In genomic region chr1:16717174-16718108, GRCh38 we compare ENCODE assay signal across 12 cellular contexts. TPM values are rescaled to one million over a fixed set of nuclear protein-coding genes. Genes with fewer than 3 reads are reported as not detected.
A peak's percentile ranks its signal among the peaks of the same experiment; 100 is the strongest.
DNase-seq lines count a peak whose midpoint lies in the region; ATAC-seq and TF ChIP-seq lines count a peak whose summit lies in the region.
"Had no signal": no experiment of that assay in that cellular context is flagged by ENCODE, and none has a peak within 500 bp of the region (broad histone marks: within the 10 kb centered on the region; RNA-seq: fewer than 3 reads in every experiment).

No MANE protein-coding gene starts in this region.

- no peak overlapping the region for H3K27ac Mint-ChIP-seq in stimulated activated effector memory CD8-positive, alpha-beta T cell treated with anti-CD3 and anti-CD28 coated beads, Interleukin-12 subunit alpha, Interleukin-12 subunit beta, amount 100 ng/mL, for 72 hours
- H3K27ac Mint-ChIP-seq: dendritic cell treated with granulocyte-macrophage colony-stimulating factor and Interleukin-4, amounts not matched to agents 40 ng/mL and 50 ng/mL, for 4 days had no signal

- TF ChIP-seq CTCF in WERI-Rb-1 (IDR thresholded peaks at IDR 0.05; ENCODE audit: low read depth, low read length) (no peak), omental fat pad (IDR thresholded peaks at IDR 0.05) (no peak)

- no peaks in the 10 kb centered on the region for H3K36me3 Mint-ChIP-seq in stimulated activated effector memory CD8-positive, alpha-beta T cell treated with anti-CD3 and anti-CD28 coated beads, Interleukin-12 subunit alpha, Interleukin-12 subunit beta, amount 100 ng/mL, for 72 hours

- H3K27me3 ChIP-seq in WERI-Rb-1 (ENCODE audit: insufficient read depth, low read depth, severe bottlenecking): no peaks in the 10 kb centered on the region

- intact Hi-C loops in left colon (cut with DNase I, micrococcal nuclease): no loop called here

- DNase-seq in activated CD4-positive, CD25-positive, alpha-beta regulatory T cell treated with anti-CD3 and anti-CD28 coated beads, Interleukin-2, amount 50 U/mL, for 72 hours: peak; percentile 33
- DNase-seq in activated CD4-positive, CD25-positive, alpha-beta regulatory T cell (lab: John Stamatoyannopoulos, UW): no peak
- DNase-seq in WERI-Rb-1 (peak; percentile 46), hepatic stellate cell (ENCODE audit: low spot score) (peak; percentile 14), pons (ENCODE audit: low spot score) (no peak), omental fat pad (ENCODE audit: low spot score) (no peak), left colon (no peak)
- DNase-seq in stimulated activated effector memory CD8-positive, alpha-beta T cell treated with anti-CD3 and anti-CD28 coated beads, Interleukin-12 subunit alpha, Interleukin-12 subunit beta, amount 100 ng/mL, for 72 hours (ENCODE audit: low spot score in 2 of 2): peak; percentile 8 to 61
- DNase-seq: NCI-H187 had no signal

- no peak overlapping the region for H3K27ac ChIP-seq in WERI-Rb-1
- H3K27ac ChIP-seq: prostate gland, SK-N-MC had no signal

- H3K4me3 Mint-ChIP-seq in stimulated activated effector memory CD8-positive, alpha-beta T cell treated with anti-CD3 and anti-CD28 coated beads, Interleukin-12 subunit alpha, Interleukin-12 subunit beta, amount 100 ng/mL, for 72 hours: no peak overlapping the region
- H3K4me3 Mint-ChIP-seq: dendritic cell treated with granulocyte-macrophage colony-stimulating factor and Interleukin-4, amounts not matched to agents 40 ng/mL and 50 ng/mL, for 4 days had no signal

- H3K9me3 Mint-ChIP-seq in stimulated activated effector memory CD8-positive, alpha-beta T cell treated with anti-CD3 and anti-CD28 coated beads, Interleukin-12 subunit alpha, Interleukin-12 subunit beta, amount 100 ng/mL, for 72 hours: no peaks in the 10 kb centered on the region
- H3K9me3 Mint-ChIP-seq: dendritic cell treated with granulocyte-macrophage colony-stimulating factor and Interleukin-4, amounts not matched to agents 40 ng/mL and 50 ng/mL, for 4 days had no signal

- peaks cover 7% of the 10 kb centered on the region for H3K4me1 Mint-ChIP-seq in stimulated activated effector memory CD8-positive, alpha-beta T cell treated with anti-CD3 and anti-CD28 coated beads, Interleukin-12 subunit alpha, Interleukin-12 subunit beta, amount 100 ng/mL, for 72 hours

- peak; percentile 3 for ATAC-seq in stimulated activated effector memory CD8-positive, alpha-beta T cell treated with anti-CD3 and anti-CD28 coated beads, Interleukin-12 subunit alpha, Interleukin-12 subunit beta, amount 100 ng/mL, for 72 hours
- ATAC-seq in omental fat pad (ENCODE audit: low FRiP score) (no peak), left colon (no peak)

- H3K4me3 ChIP-seq in WERI-Rb-1 (ENCODE audit: low read depth, low read length): no peak overlapping the region
- H3K4me3 ChIP-seq: prostate gland, SK-N-MC had no signal

- no peaks in the 10 kb centered on the region for H3K36me3 ChIP-seq in WERI-Rb-1
- H3K36me3 ChIP-seq: prostate gland had no signal

- no peaks in the 10 kb centered on the region for H3K9me3 ChIP-seq in WERI-Rb-1 (ENCODE audit: severe bottlenecking)
- H3K9me3 ChIP-seq: prostate gland had no signal

RNA-seq across cellular contexts. Expression of gene RNU1-4, which starts 22.9 kb away (rescaled TPM):
- total RNA-seq in omental fat pad (under 1 TPM; under 0.01 TPM), left colon (1,000 to 10,000 TPM; 3,977 to 5,589 TPM)

RNA-seq across cellular contexts. Expression of gene RNU1-3, which starts 50.7 kb away (rescaled TPM):
- total RNA-seq in omental fat pad: under 1 TPM; under 0.01 TPM
- total RNA-seq in left colon: 1,000 to 10,000 TPM; 3,977 to 5,589 TPM

Comparison
In these comparisons a context has a peak if more than half of its experiments do, and no peak if none do; other contexts are left out.
1. DNase-seq: peak in activated CD4-positive, CD25-positive, alpha-beta regulatory T cell treated with anti-CD3 and anti-CD28 coated beads, Interleukin-2, amount 50 U/mL, for 72 hours (single experiment), WERI-Rb-1 (single experiment), hepatic stellate cell (single experiment) and stimulated activated effector memory CD8-positive, alpha-beta T cell treated with anti-CD3 and anti-CD28 coated beads, Interleukin-12 subunit alpha, Interleukin-12 subunit beta, amount 100 ng/mL, for 72 hours (2 of 2); none in activated CD4-positive, CD25-positive, alpha-beta regulatory T cell (0 of 4), pons (single experiment), omental fat pad (single experiment) and left colon (0 of 2).
2. RNA of gene RNU1-4, which starts 22.9 kb away (total RNA-seq): 3,977 to 5,589 TPM in left colon; under 0.01 TPM in omental fat pad; every median in the first group is over 1,000 times any median in the second.
3. RNA of gene RNU1-3, which starts 50.7 kb away (total RNA-seq): 3,977 to 5,589 TPM in left colon; under 0.01 TPM in omental fat pad; every median in the first group is over 1,000 times any median in the second.